16 cellular contexts compared by ENCODE assay signal in genomic region chr14:75609606-75610476, GRCh38. TPM values are rescaled to one million over a fixed set of nuclear protein-coding genes. Genes with fewer than 3 reads are reported as not detected.
DNase-seq lines count a peak whose midpoint lies in the region; ATAC-seq and TF ChIP-seq lines count a peak whose summit lies in the region.
"Had no signal": no experiment of that assay in that cellular context is flagged by ENCODE, and none has a peak within 500 bp of the region (broad histone marks: within the 10 kb centered on the region; RNA-seq: fewer than 3 reads in every experiment).

No MANE protein-coding gene starts in this region.

- H3K27me3 ChIP-seq in right cardiac atrium (ENCODE audit: control insufficient read depth, insufficient read depth) (no peaks in the 10 kb centered on the region), sigmoid colon (no peaks in the 10 kb centered on the region)
- H3K27me3 ChIP-seq: dorsolateral prefrontal cortex had no signal

- peaks cover 19% of the 10 kb centered on the region for H3K4me1 ChIP-seq in right cardiac atrium (ENCODE audit: control insufficient read depth, insufficient read depth, low read length)
- peaks cover 0 to 15% (median 1%) of the 10 kb centered on the region in 4 donors for H3K4me1 ChIP-seq in sigmoid colon

- intact Hi-C loops in right cardiac atrium (cut with DNase I) (no loop called here), sigmoid colon (cut with DNase I) (no loop called here)

- TF ChIP-seq POLR2A in sigmoid colon (IDR thresholded peaks at IDR 0.05): no peak

- WGBS in right cardiac atrium: 53% methylated on average over 9 of the region's 9 CpGs
- 75 to 86% methylated on average over 9 of the region's 9 CpGs for WGBS in sigmoid colon, 2 donors

- peak; percentile 93 for DNase-seq in CD1c-positive myeloid dendritic cell (ENCODE audit: extremely low spot score)
- DNase-seq in cardiac fibroblast (ENCODE audit: low read depth in 2 of 2): peak; percentile 54 to 62
- DNase-seq in right cardiac atrium: no peak
- no peak for DNase-seq in sigmoid colon
- no peak for DNase-seq in NCI-H446 (lab: John Stamatoyannopoulos, UW)
- DNase-seq: activated gamma-delta T cell treated with Interleukin-2 at 50 U/mL for 16 hours; dorsolateral prefrontal cortex; NCI-H2029; NCI-H524 treated with DMSO at 0.1 percent for 48 hours; PC-3; stimulated activated CD8-positive, alpha-beta memory T cell treated with anti-CD3 and anti-CD28 coated beads, Interleukin-4, amount 100 ng/mL, for 48 hours; WERI-Rb-1 had no signal

- peak; percentile 53 to 64 for ATAC-seq in right cardiac atrium
- ATAC-seq in HG02840 (IDR thresholded peaks at IDR 0.05; ENCODE audit: low FRiP score, unreplicated experiment): no peak
- ATAC-seq in esophagus mucosa: no peak
- no peak for ATAC-seq in GM21447 (IDR thresholded peaks at IDR 0.05; ENCODE audit: unreplicated experiment)
- ATAC-seq: PC-3 had no signal

- TF ChIP-seq CTCF in cardiac fibroblast (IDR thresholded peaks at IDR 0.05; ENCODE audit: low read depth, low read length) (no peak), sigmoid colon (IDR thresholded peaks at IDR 0.05) (no peak)

- H3K27ac ChIP-seq in right cardiac atrium (ENCODE audit: low read length): peak overlapping the region; percentile 30
- peak overlapping the region in 3 of 4 donors; percentile 38 to 44 (median 43) for H3K27ac ChIP-seq in sigmoid colon
- H3K27ac ChIP-seq: parathyroid adenoma, WERI-Rb-1 had no signal

- no peak overlapping the region for H3K4me3 ChIP-seq in cardiac fibroblast (replicated peaks in 1 of 2; ENCODE audit: low read depth in 2 of 2, low read length in 2 of 2)
- no peak overlapping the region for H3K4me3 ChIP-seq in right cardiac atrium (ENCODE audit: low read length)
- H3K4me3 ChIP-seq in sigmoid colon: no peak overlapping the region
- H3K4me3 ChIP-seq: dorsolateral prefrontal cortex had no signal

- TF ChIP-seq EP300 in sigmoid colon (IDR thresholded peaks at IDR 0.05): peak in 1 of 4 donors; percentile 41

- no peaks in the 10 kb centered on the region for H3K36me3 ChIP-seq in sigmoid colon
- H3K36me3 ChIP-seq: WERI-Rb-1 had no signal

- no peaks in the 10 kb centered on the region for H3K9me3 ChIP-seq in right cardiac atrium (ENCODE audit: control insufficient read depth, low read length)
- H3K9me3 ChIP-seq in sigmoid colon: no peaks in the 10 kb centered on the region

RNA-seq across cellular contexts. Expression of gene FLVCR2, which starts 31.4 kb away (rescaled TPM):
- total RNA-seq in right cardiac atrium (1 to 10 TPM; 4.1 to 8.1 (median 6.3) TPM), sigmoid colon (1 to 10 TPM; 2.4 to 3.0 (median 2.8) TPM), esophagus mucosa (7.0 TPM)
- polyA plus RNA-seq in right cardiac atrium (1.3 TPM), sigmoid colon (10 to 100 TPM in 1 of 3 donors, 1 to 10 TPM in 2; 3.6 to 14.8 (median 4.9) TPM)

RNA-seq across cellular contexts. Expression of gene ERG28, which starts 50.8 kb away (rescaled TPM):
- 10 to 100 TPM in 2 of 4 donors, 1 to 10 TPM in 2; 9.6 to 10.9 (median 10.2) TPM for total RNA-seq in right cardiac atrium
- polyA plus RNA-seq in right cardiac atrium: 15.0 TPM
- 1 to 10 TPM; 5.0 to 8.9 (median 7.3) TPM for total RNA-seq in sigmoid colon
- 10 to 100 TPM; 10.2 to 25.3 (median 11.3) TPM for polyA plus RNA-seq in sigmoid colon
- total RNA-seq in esophagus mucosa: 44.7 TPM

RNA-seq across cellular contexts. Expression of gene TTLL5, which starts 51.2 kb away (rescaled TPM):
- total RNA-seq in right cardiac atrium (10 to 100 TPM; 18.3 to 22.2 (median 21.1) TPM), sigmoid colon (10 to 100 TPM; 17.9 to 36.6 (median 22.1) TPM), esophagus mucosa (30.9 TPM)
- polyA plus RNA-seq in right cardiac atrium (8.0 TPM), sigmoid colon (10 to 100 TPM in 2 of 3 donors, 1 to 10 TPM in 1; 4.8 to 12.5 (median 10.4) TPM)

Comparison
In these comparisons a context has a peak if more than half of its experiments do, and no peak if none do; other contexts are left out.
1. DNase-seq: peak in CD1c-positive myeloid dendritic cell (single experiment) and cardiac fibroblast (2 of 2); none in right cardiac atrium (0 of 3), sigmoid colon (single experiment) and NCI-H446 (0 of 2).
2. ATAC-seq: peak in right cardiac atrium (2 of 2); none in HG02840 (single experiment), esophagus mucosa (single experiment) and GM21447 (single experiment).